ENCODE assay signal across 20 cellular contexts in the genomic region with DNA sequence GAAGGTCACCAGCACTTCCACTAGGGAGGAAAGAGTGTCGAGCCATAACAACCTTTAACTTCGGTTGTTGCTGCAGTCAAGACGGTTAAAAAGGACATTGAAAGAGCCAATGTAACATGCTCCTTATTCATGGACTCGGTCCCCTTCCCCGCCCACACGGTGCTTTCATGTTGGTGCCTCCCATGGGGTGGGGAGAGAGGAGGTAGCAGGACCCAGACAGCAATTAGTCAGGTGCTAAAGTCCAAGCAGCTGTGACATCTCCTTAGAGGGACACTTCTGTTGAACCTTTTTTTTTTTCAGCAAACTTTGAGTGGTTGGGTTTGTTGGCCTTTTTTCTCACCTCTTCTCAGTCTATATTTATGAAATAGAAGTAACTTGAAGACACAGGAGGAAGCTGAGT.
DNase-seq lines count a peak whose midpoint lies in the region; ATAC-seq and TF ChIP-seq lines count a peak whose summit lies in the region.
"Had no signal": no experiment of that assay in that cellular context is flagged by ENCODE, and none has a peak within 500 bp of the region (broad histone marks: within the 10 kb centered on the region; RNA-seq: fewer than 3 reads in every experiment).

No MANE protein-coding gene starts in this region.

- no peaks in the 10 kb centered on the region for H3K36me3 ChIP-seq in GM06990 (ENCODE audit: control insufficient read depth, insufficient read depth, low read length)
- H3K36me3 ChIP-seq in hepatocyte (replicated peaks; ENCODE audit: insufficient read depth, low read depth), result no peaks in the 10 kb centered on the region
- H3K36me3 ChIP-seq: BE2C had no signal

- ATAC-seq in GM19351 (IDR thresholded peaks at IDR 0.05; ENCODE audit: unreplicated experiment), result peak; percentile 19
- ATAC-seq in GM19328 (IDR thresholded peaks at IDR 0.05; ENCODE audit: unreplicated experiment), result no peak
- ATAC-seq in left cardiac atrium, result no peak
- ATAC-seq: HCT116 had no signal

- no peak overlapping the region for H2AFZ ChIP-seq in hepatocyte

- intact Hi-C loops in left cardiac atrium (cut with DNase I), result no loop called here

- H3K27me3 ChIP-seq in GM06990 (replicated peaks; ENCODE audit: control insufficient read depth, insufficient read depth, low read length), result no peaks in the 10 kb centered on the region
- H3K27me3 ChIP-seq in hepatocyte, result no peaks in the 10 kb centered on the region
- H3K27me3 ChIP-seq: BE2C had no signal

- H4K20me1 ChIP-seq in hepatocyte (ENCODE audit: insufficient read depth, poor library complexity, severe bottlenecking), result no peaks in the 10 kb centered on the region

- H3K27ac ChIP-seq in hepatocyte, result peak overlapping the region; percentile 71
- H3K27ac ChIP-seq: C4-2B, KMS-11 had no signal

- TF ChIP-seq CTCF in GM06990 (IDR thresholded peaks at IDR 0.05; ENCODE audit: insufficient read depth, low read length, poor library complexity, severe bottlenecking) (no peak), hepatocyte (IDR thresholded peaks at IDR 0.05; ENCODE audit: poor library complexity) (no peak)

- no peaks in the 10 kb centered on the region for H3K79me2 ChIP-seq in hepatocyte

- DNase-seq in GM06990 (ENCODE audit: extremely low read depth, insufficient read length), result peak; percentile 13
- peak; percentile 20 for DNase-seq in LoVo (ENCODE audit: low spot score)
- peak; percentile 64 for DNase-seq in hepatocyte (ENCODE audit: low spot score)
- DNase-seq in CD1c-positive myeloid dendritic cell (ENCODE audit: extremely low spot score), result no peak
- no peak for DNase-seq in left cardiac atrium
- DNase-seq: ACHN; BE2C; CD4-positive, alpha-beta memory T cell; DMS 273 treated with DMSO at 0.1 percent for 48 hours; DMS53; DND-41; EL; GOT3; H7; HFFc6 had no signal

- no peak overlapping the region for H3K4me3 ChIP-seq in GM06990 (replicated peaks; ENCODE audit: low read depth, low read length)
- no peak overlapping the region for H3K4me3 ChIP-seq in hepatocyte

- H3K4me1 ChIP-seq in hepatocyte (ENCODE audit: insufficient read depth), result no peaks in the 10 kb centered on the region
- H3K4me1 ChIP-seq: BE2C had no signal

- no peaks in the 10 kb centered on the region for H3K9me3 ChIP-seq in hepatocyte (ENCODE audit: low read depth)
- H3K9me3 ChIP-seq: BE2C had no signal

- no peaks in the 10 kb centered on the region for H3K9me2 ChIP-seq in hepatocyte (replicated peaks; ENCODE audit: insufficient read depth)

- H3K4me2 ChIP-seq in hepatocyte, result no peak overlapping the region
- H3K4me2 ChIP-seq: KMS-11 had no signal

- WGBS in hepatocyte (ENCODE audit: low lambda C conversion rate, missing lambda C conversion rate), result 70% methylated on average over 6 of the region's 6 CpGs

Comparison
In these comparisons a context has a peak if more than half of its experiments do, and no peak if none do; other contexts are left out.
1. DNase-seq: peak in GM06990 (single experiment), LoVo (single experiment) and hepatocyte (single experiment); none in CD1c-positive myeloid dendritic cell (single experiment) and left cardiac atrium (single experiment).